1 cellular context compared by ENCODE assay signal in genomic region chr3:46027736-46028397, GRCh38.
TF ChIP-seq lines count a peak whose summit lies in the region.

No MANE protein-coding gene starts in this region.

TF ChIP-seq in H1, 55 proteins besides CTCF, POLR2A, EP300 and RAD21:
- TF ChIP-seq CHD1 (IDR thresholded peaks at IDR 0.05; ENCODE audit: low read depth, low read length) (no peak), ZNF274 (IDR thresholded peaks at IDR 0.05; ENCODE audit: borderline replicate concordance, extremely low read depth, low read length) (no peak), POLR2AphosphoS5 (IDR thresholded peaks at IDR 0.05; ENCODE audit: low read depth, low read length) (no peak), KDM1A (IDR thresholded peaks at IDR 0.05; ENCODE audit: borderline replicate concordance, low read length) (no peak)
